8 cellular contexts compared by ENCODE assay signal in the genomic region with DNA sequence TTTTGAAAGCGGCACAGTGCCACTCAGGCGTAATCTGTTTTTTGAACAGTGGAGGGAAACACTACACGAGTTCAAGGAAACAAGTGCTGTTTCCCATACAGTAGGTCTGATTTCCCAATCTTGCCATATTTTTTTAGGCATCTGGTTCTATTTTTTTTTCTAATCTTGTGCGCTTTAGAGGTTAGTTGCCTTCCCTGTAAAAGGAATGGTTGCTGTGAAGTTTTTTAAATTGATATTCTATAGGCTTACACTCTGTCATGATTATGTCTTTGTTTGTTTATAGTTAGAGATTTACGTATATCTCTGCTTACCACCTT. TPM values are rescaled to one million over a fixed set of nuclear protein-coding genes. Genes with fewer than 3 reads are reported as not detected.
A peak's percentile ranks its signal among the peaks of the same experiment; 100 is the strongest.
DNase-seq lines count a peak whose midpoint lies in the region; ATAC-seq, FAIRE-seq and TF ChIP-seq lines count a peak whose summit lies in the region.

No MANE protein-coding gene starts in this region.

- H3K79me2 ChIP-seq in HepG2 (ENCODE audit: insufficient read depth, low read length): peaks cover 59% of the 10 kb centered on the region

- H3K4me3 ChIP-seq in adrenal gland (peak overlapping the region in 3 of 4 donors; percentile 80 to 89 (median 89)), HepG2 (replicated peaks in 1 of 3; ENCODE audit: insufficient read depth in 1 of 3, low read depth in 2 of 3, low read length in 3 of 3) (peak overlapping the region; percentile 90 to 96 (median 95)), thoracic aorta (peak overlapping the region; percentile 85)

- peaks cover 15 to 28% of the 10 kb centered on the region in 2 donors for H3K4me1 ChIP-seq in adrenal gland (replicated peaks in 1 of 2)
- H3K4me1 ChIP-seq in HepG2 (ENCODE audit: insufficient read depth, low read length): peaks cover 47% of the 10 kb centered on the region
- H3K4me1 ChIP-seq in thoracic aorta (ENCODE audit: control insufficient read depth in 1 of 2, low read depth in 2 of 2): peaks cover 10 to 30% of the 10 kb centered on the region in 2 donors

- in situ Hi-C loops in HepG2 (cut with HindIII; ENCODE audit: extremely low pct_ligation_motif_present, low pct_unique_long_range_greater_than_20kb): loop anchor here (25.0 kb wide), 1 partner anchor 223 kb away; no protein-coding TSS in a partner anchor

- TF ChIP-seq POLR2A in adrenal gland (IDR thresholded peaks at IDR 0.05): no peak
- no peak for TF ChIP-seq POLR2A in HepG2 (IDR thresholded peaks at IDR 0.05; ENCODE audit: insufficient read depth in 1 of 2, low read depth in 2 of 2, low read length in 2 of 2)

- H3K27ac Mint-ChIP-seq in activated CD4-positive, alpha-beta T cell treated with anti-CD3 and anti-CD28 coated beads for 36 hours: peak overlapping the region; percentile 65

- H3K9me3 Mint-ChIP-seq in activated CD4-positive, alpha-beta T cell treated with anti-CD3 and anti-CD28 coated beads for 36 hours (ENCODE audit: low read depth): no peaks in the 10 kb centered on the region

- POLR2A ChIA-PET in activated CD4-positive, alpha-beta T cell treated with anti-CD3 and anti-CD28 coated beads for 36 hours (lab: Charles Lee): interaction anchor here (0.6 to 3.9 kb wide), 12 partner anchors 10 to 809 kb away, joined by 3 to 36 read pairs (median 4); partner anchors contain the start of genes CCDC163, GPBP1L1, MMACHC and MUTYH
- POLR2A ChIA-PET in HepG2 (lab: Yijun Ruan, JAX): interaction anchor here (0.7 to 4.5 kb wide), 16 partner anchors 13 to 302 kb away, joined by 3 to 79 read pairs (median 4); partner anchors contain the start of genes AKR1A1, CCDC163, GPBP1L1 and MMACHC

- CTCF ChIA-PET in activated CD4-positive, alpha-beta T cell treated with anti-CD3 and anti-CD28 coated beads for 36 hours (lab: Charles Lee): interaction anchor here (0.8 to 1.4 kb wide), 3 partner anchors 224 to 279 kb away, joined by 3 to 4 read pairs (median 4); partner anchors contain the start of gene MUTYH
- CTCF ChIA-PET in HepG2 (lab: Yijun Ruan, JAX; ENCODE audit: low intra/inter-chr PET ratio, low total read pairs): no interaction called here

- peak overlapping the region in 4 of 5 donors; percentile 87 to 95 (median 91) for H3K27ac ChIP-seq in adrenal gland
- H3K27ac ChIP-seq in HepG2 (ENCODE audit: extremely low read length, insufficient read depth, low read length): peak overlapping the region; percentile 98
- peak overlapping the region; percentile 56 to 94 for H3K27ac ChIP-seq in thoracic aorta

- H2AFZ ChIP-seq in HepG2 (ENCODE audit: low read length): no peak overlapping the region

- H4K20me1 ChIP-seq in HepG2 (ENCODE audit: insufficient read depth, low read length): peaks cover 40% of the 10 kb centered on the region

- intact Hi-C loops in activated CD4-positive, alpha-beta T cell treated with anti-CD3 and anti-CD28 coated beads for 36 hours (cut with DNase I, micrococcal nuclease): loop anchor here in 1 of 2 experiments (1.0 to 10.0 kb wide), 2 partner anchors 63 to 850 kb away; partner anchors contain the start of genes KIF2C and RNU5D-1
- intact Hi-C loops in adrenal gland (cut with DNase I): loop anchor here in 1 of 2 donors (10.0 kb wide), 1 partner anchor 100 kb away; the partner anchor contains the start of genes GPBP1L1 and TMEM69
- intact Hi-C loops in HepG2 (cut with micrococcal nuclease; ENCODE audit: unreplicated experiment): loop anchor here (2.0 kb wide), 1 partner anchor 34 kb away; the partner anchor contains the start of gene AKR1A1

- H3K9me3 ChIP-seq in adrenal gland (replicated peaks in 1 of 3) (no peaks in the 10 kb centered on the region), HepG2 (ENCODE audit: low read length) (no peaks in the 10 kb centered on the region), thoracic aorta (no peaks in the 10 kb centered on the region)

- no peak for ATAC-seq in activated CD4-positive, alpha-beta T cell treated with anti-CD3 and anti-CD28 coated beads for 36 hours
- ATAC-seq in HepG2 (no peak), thoracic aorta (ENCODE audit: insufficient number of reproducible peaks, low FRiP score, low read depth) (no peak), GM21526 (IDR thresholded peaks at IDR 0.05; ENCODE audit: low FRiP score, unreplicated experiment) (no peak)

- DNase-seq in activated CD4-positive, alpha-beta T cell treated with anti-CD3 and anti-CD28 coated beads for 36 hours: no peak
- no peak for DNase-seq in activated CD4-positive, alpha-beta T cell treated with anti-CD3 and anti-CD28 coated beads for 48 hours
- no peak for DNase-seq in adrenal gland
- no peak for DNase-seq in HepG2 (ENCODE audit: low spot score)
- no peak for DNase-seq in thoracic aorta (ENCODE audit: low spot score)
- DNase-seq in HK-2 (ENCODE audit: unreplicated experiment): no peak
- no peak for DNase-seq in NCI-H1048 (lab: John Stamatoyannopoulos, UW)

- TF ChIP-seq CTCF in adrenal gland (IDR thresholded peaks at IDR 0.05) (no peak), HepG2 (CRISPR knock-in tag; IDR thresholded peaks at IDR 0.05) (no peak), thoracic aorta (IDR thresholded peaks at IDR 0.05) (no peak)

- H3K9ac ChIP-seq in HepG2 (ENCODE audit: insufficient read depth, low read depth, low read length): peak overlapping the region; percentile 99

- no peaks in the 10 kb centered on the region for H3K27me3 Mint-ChIP-seq in activated CD4-positive, alpha-beta T cell treated with anti-CD3 and anti-CD28 coated beads for 36 hours

- H3K4me2 ChIP-seq in HepG2 (ENCODE audit: low read depth, low read length): peak overlapping the region; percentile 82

- H3K36me3 ChIP-seq in adrenal gland (replicated peaks in 1 of 2) (no peaks in the 10 kb centered on the region), HepG2 (replicated peaks in 1 of 2; ENCODE audit: control insufficient read depth in 1 of 2, insufficient read depth in 2 of 2, low read length in 2 of 2) (peaks cover 0 to 8% of the 10 kb centered on the region in 2 experiments; a peak in 2 of 5 replicates), thoracic aorta (no peaks in the 10 kb centered on the region)

- H3K27me3 ChIP-seq in adrenal gland (no peaks in the 10 kb centered on the region), HepG2 (ENCODE audit: control insufficient read depth in 1 of 2, insufficient read depth in 2 of 2, low read length in 2 of 2) (no peaks in the 10 kb centered on the region; a peak in 2 of 5 replicates), thoracic aorta (replicated peaks; ENCODE audit: insufficient read depth) (no peaks in the 10 kb centered on the region)

- H3K36me3 Mint-ChIP-seq in activated CD4-positive, alpha-beta T cell treated with anti-CD3 and anti-CD28 coated beads for 36 hours (ENCODE audit: low read depth): peaks cover 5% of the 10 kb centered on the region

- H3K4me1 Mint-ChIP-seq in activated CD4-positive, alpha-beta T cell treated with anti-CD3 and anti-CD28 coated beads for 36 hours: peaks cover 28% of the 10 kb centered on the region

- TF ChIP-seq RAD21 in HepG2 (CRISPR knock-in tag; IDR thresholded peaks at IDR 0.05): no peak

- BruUV-seq in HepG2 (replicated peaks; lab: Mats Ljungman, UMichigan): no TSS peak

- WGBS in adrenal gland, 4 donors: 0 to 3% (median 2%) methylated on average over 5 of the region's 5 CpGs
- WGBS in HepG2 (ENCODE audit: low lambda C conversion rate): 2% methylated on average over 5 of the region's 5 CpGs

- TF ChIP-seq EP300 in HepG2 (IDR thresholded peaks at IDR 0.05; ENCODE audit: low read depth in 2 of 2, low read length in 2 of 2) (no peak), HepG2 (CRISPR knock-in tag; IDR thresholded peaks at IDR 0.05; ENCODE audit: borderline replicate concordance) (no peak)

- FAIRE-seq in HepG2 (lab: Jason Lieb, UNC): no peak

- H3K4me3 Mint-ChIP-seq in activated CD4-positive, alpha-beta T cell treated with anti-CD3 and anti-CD28 coated beads for 36 hours: peak overlapping the region; percentile 91

RNA-seq across cellular contexts. Expression of gene NASP, which starts 1.2 kb away (rescaled TPM):
- 100 to 1,000 TPM; 228 to 282 TPM for total RNA-seq in activated CD4-positive, alpha-beta T cell treated with anti-CD3 and anti-CD28 coated beads for 36 hours
- 10 to 100 TPM; 32.3 to 64.6 (median 48.0) TPM for total RNA-seq in adrenal gland
- 100 to 1,000 TPM in 2 of 3 donors, 10 to 100 TPM in 1; 59.8 to 181 (median 136) TPM for polyA plus RNA-seq in adrenal gland
- total RNA-seq in HepG2 (2016; rRNA removed; fragmentation: Illumina TruSeq; extraction: Trizol): 256 and 359 TPM in 2 replicates
- total RNA-seq in HepG2 (2016; cell fraction: cytosol; rRNA removed; fragmentation: Illumina TruSeq; extraction: Trizol; ENCODE audit: low read depth): 56.5 and 57.9 TPM in 2 replicates
- total RNA-seq in HepG2 (2016; cell fraction: insoluble cytoplasmic fraction; rRNA removed; fragmentation: Illumina TruSeq; extraction: Trizol): 274 and 345 TPM in 2 replicates
- total RNA-seq in HepG2 (2016; cell fraction: membrane; rRNA removed; fragmentation: Illumina TruSeq; extraction: Trizol): 59.8 and 65.7 TPM in 2 replicates
- 169 and 186 TPM in 2 replicates for total RNA-seq in HepG2 (2016; cell fraction: nucleus; rRNA removed; fragmentation: Illumina TruSeq; extraction: Trizol)
- 105 and 132 TPM in 2 replicates for polyA plus RNA-seq in HepG2 (2011; rRNA removed)
- polyA plus RNA-seq in HepG2 (2011; cell fraction: cytosol; rRNA removed): 78.7 and 83.2 TPM in 2 replicates
- 94.3 and 131 TPM in 2 replicates for polyA plus RNA-seq in HepG2 (2011; cell fraction: nucleus; rRNA removed)
- 102 and 153 TPM in 2 replicates for polyA plus RNA-seq in HepG2 (2012)
- polyA plus RNA-seq in HepG2 (2016; cell fraction: cytosol; fragmentation: Illumina TruSeq; extraction: Trizol; ENCODE audit: low read depth): 22.1 and 22.6 TPM in 2 replicates
- 462 and 490 TPM in 2 replicates for polyA plus RNA-seq in HepG2 (2016; cell fraction: insoluble cytoplasmic fraction; fragmentation: Illumina TruSeq; extraction: Trizol; ENCODE audit: low read depth)
- 35.8 and 36.2 TPM in 2 replicates for polyA plus RNA-seq in HepG2 (2016; cell fraction: membrane; fragmentation: Illumina TruSeq; extraction: Trizol; ENCODE audit: low read depth)
- 327 and 350 TPM in 2 replicates for polyA plus RNA-seq in HepG2 (2016; cell fraction: nucleus; fragmentation: Illumina TruSeq; extraction: Trizol; ENCODE audit: insufficient read depth, low read depth)
- polyA minus RNA-seq in HepG2 (2011; rRNA and poly(A)+ RNA removed; ENCODE audit: low replicate concordance): 96.7 and 116 TPM in 2 replicates
- 68.0 and 69.6 TPM in 2 replicates for polyA minus RNA-seq in HepG2 (2011; cell fraction: cytosol; rRNA and poly(A)+ RNA removed)
- polyA minus RNA-seq in HepG2 (2011; cell fraction: nucleus; rRNA and poly(A)+ RNA removed): 86.8 and 102 TPM in 2 replicates
- 10 to 100 TPM; 34.7 to 91.4 TPM for total RNA-seq in thoracic aorta

RNA-seq across cellular contexts. Expression of gene AKR1A1, which starts 34.4 kb away (rescaled TPM):
- 100 to 1,000 TPM; 140 to 181 TPM for total RNA-seq in activated CD4-positive, alpha-beta T cell treated with anti-CD3 and anti-CD28 coated beads for 36 hours
- total RNA-seq in adrenal gland (100 to 1,000 TPM in 7 of 8 donors, 10 to 100 TPM in 1; 85.6 to 157 (median 119) TPM), HepG2 (2016; rRNA removed; fragmentation: Illumina TruSeq; extraction: Trizol) (217 and 233 TPM in 2 replicates), thoracic aorta (100 to 1,000 TPM in 1 of 2 donors, 10 to 100 TPM in 1; 35.3 to 130 TPM)
- polyA plus RNA-seq in adrenal gland (100 to 1,000 TPM in 2 of 3 donors, 10 to 100 TPM in 1; 87.9 to 199 (median 165) TPM), HepG2 (2011; rRNA removed) (181 and 188 TPM in 2 replicates)
- 83.2 and 92.8 TPM in 2 replicates for total RNA-seq in HepG2 (2016; cell fraction: cytosol; rRNA removed; fragmentation: Illumina TruSeq; extraction: Trizol; ENCODE audit: low read depth)
- total RNA-seq in HepG2 (2016; cell fraction: insoluble cytoplasmic fraction; rRNA removed; fragmentation: Illumina TruSeq; extraction: Trizol): 217 and 238 TPM in 2 replicates
- 122 and 152 TPM in 2 replicates for total RNA-seq in HepG2 (2016; cell fraction: membrane; rRNA removed; fragmentation: Illumina TruSeq; extraction: Trizol)
- total RNA-seq in HepG2 (2016; cell fraction: nucleus; rRNA removed; fragmentation: Illumina TruSeq; extraction: Trizol): 126 and 130 TPM in 2 replicates
- polyA plus RNA-seq in HepG2 (2011; cell fraction: cytosol; rRNA removed): 171 and 206 TPM in 2 replicates
- polyA plus RNA-seq in HepG2 (2011; cell fraction: nucleus; rRNA removed): 120 and 146 TPM in 2 replicates
- polyA plus RNA-seq in HepG2 (2012): 115 TPM in 2 replicates
- 68.5 and 93.5 TPM in 2 replicates for polyA plus RNA-seq in HepG2 (2016; cell fraction: cytosol; fragmentation: Illumina TruSeq; extraction: Trizol; ENCODE audit: low read depth)
- polyA plus RNA-seq in HepG2 (2016; cell fraction: insoluble cytoplasmic fraction; fragmentation: Illumina TruSeq; extraction: Trizol; ENCODE audit: low read depth): 208 and 214 TPM in 2 replicates
- 89.6 and 126 TPM in 2 replicates for polyA plus RNA-seq in HepG2 (2016; cell fraction: membrane; fragmentation: Illumina TruSeq; extraction: Trizol; ENCODE audit: low read depth)
- polyA plus RNA-seq in HepG2 (2016; cell fraction: nucleus; fragmentation: Illumina TruSeq; extraction: Trizol; ENCODE audit: insufficient read depth, low read depth): 233 and 234 TPM in 2 replicates
- polyA minus RNA-seq in HepG2 (2011; rRNA and poly(A)+ RNA removed; ENCODE audit: low replicate concordance): 185 and 208 TPM in 2 replicates
- 70.5 and 79.0 TPM in 2 replicates for polyA minus RNA-seq in HepG2 (2011; cell fraction: cytosol; rRNA and poly(A)+ RNA removed)
- 93.6 and 111 TPM in 2 replicates for polyA minus RNA-seq in HepG2 (2011; cell fraction: nucleus; rRNA and poly(A)+ RNA removed)

RNA-seq across cellular contexts. Expression of gene CCDC17, which starts 38.8 kb away (rescaled TPM):
- total RNA-seq in activated CD4-positive, alpha-beta T cell treated with anti-CD3 and anti-CD28 coated beads for 36 hours: 1 to 10 TPM; 1.0 to 1.6 TPM
- total RNA-seq in adrenal gland (1 to 10 TPM in 4 of 8 donors, under 1 TPM in 3, not detected in 1; 0.35 to 2.5 (median 1.5) TPM), HepG2 (2016; rRNA removed; fragmentation: Illumina TruSeq; extraction: Trizol) (0.24 and 1.5 TPM in 2 replicates), thoracic aorta (1 to 10 TPM; 2.2 to 4.0 TPM)
- polyA plus RNA-seq in adrenal gland (1 to 10 TPM in 2 of 3 donors, under 1 TPM in 1; 0.24 to 4.2 (median 2.2) TPM), HepG2 (2011; rRNA removed) (3.2 and 3.3 TPM in 2 replicates)
- total RNA-seq in HepG2 (2016; cell fraction: cytosol; rRNA removed; fragmentation: Illumina TruSeq; extraction: Trizol; ENCODE audit: low read depth): 0.26 and 0.30 TPM in 2 replicates
- total RNA-seq in HepG2 (2016; cell fraction: insoluble cytoplasmic fraction; rRNA removed; fragmentation: Illumina TruSeq; extraction: Trizol): 0.18 and 1.4 TPM in 2 replicates
- total RNA-seq in HepG2 (2016; cell fraction: membrane; rRNA removed; fragmentation: Illumina TruSeq; extraction: Trizol): 0.37 and 0.41 TPM in 2 replicates
- total RNA-seq in HepG2 (2016; cell fraction: nucleus; rRNA removed; fragmentation: Illumina TruSeq; extraction: Trizol): 1.7 and 2.5 TPM in 2 replicates
- 0.64 and 0.82 TPM in 2 replicates for polyA plus RNA-seq in HepG2 (2011; cell fraction: cytosol; rRNA removed)
- 23.6 and 26.7 TPM in 2 replicates for polyA plus RNA-seq in HepG2 (2011; cell fraction: nucleus; rRNA removed)
- 2.9 and 3.4 TPM in 2 replicates for polyA plus RNA-seq in HepG2 (2012)
- 0.18 and 0.35 TPM in 2 replicates for polyA plus RNA-seq in HepG2 (2016; cell fraction: cytosol; fragmentation: Illumina TruSeq; extraction: Trizol; ENCODE audit: low read depth)
- 0.20 TPM in 1 of 2 replicates, not detected in the other for polyA plus RNA-seq in HepG2 (2016; cell fraction: insoluble cytoplasmic fraction; fragmentation: Illumina TruSeq; extraction: Trizol; ENCODE audit: low read depth)
- polyA plus RNA-seq in HepG2 (2016; cell fraction: membrane; fragmentation: Illumina TruSeq; extraction: Trizol; ENCODE audit: low read depth): 0.13 and 0.33 TPM in 2 replicates
- polyA plus RNA-seq in HepG2 (2016; cell fraction: nucleus; fragmentation: Illumina TruSeq; extraction: Trizol; ENCODE audit: insufficient read depth, low read depth): 4.6 and 5.9 TPM in 2 replicates
- polyA minus RNA-seq in HepG2 (2011; rRNA and poly(A)+ RNA removed; ENCODE audit: low replicate concordance): 4.0 and 9.6 TPM in 2 replicates
- 0.62 TPM in 1 of 2 replicates, not detected in the other for polyA minus RNA-seq in HepG2 (2011; cell fraction: cytosol; rRNA and poly(A)+ RNA removed)
- 10.6 and 12.4 TPM in 2 replicates for polyA minus RNA-seq in HepG2 (2011; cell fraction: nucleus; rRNA and poly(A)+ RNA removed)
